In the genomic region with DNA sequence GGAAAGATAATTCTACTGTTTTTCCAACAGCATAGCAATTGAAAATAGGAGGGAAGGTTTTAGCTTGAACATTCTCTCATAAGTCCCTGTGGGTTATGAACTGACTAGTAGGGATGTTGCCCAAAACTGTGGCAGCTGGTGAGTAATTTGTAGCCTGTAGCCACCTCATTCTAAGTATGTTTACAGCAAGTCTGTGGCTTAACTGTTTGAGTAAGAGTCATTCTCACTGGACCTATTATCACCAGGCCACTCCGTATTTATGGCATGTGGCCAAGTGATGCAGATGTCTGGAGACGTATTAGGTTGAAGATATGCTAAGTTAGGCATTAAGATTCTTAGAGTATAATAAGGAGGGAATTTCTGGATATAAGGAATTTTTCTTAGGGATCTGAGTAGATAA, we compare ENCODE assay signal across 9 cellular contexts.
DNase-seq lines count a peak whose midpoint lies in the region; ATAC-seq and TF ChIP-seq lines count a peak whose summit lies in the region.
"Had no signal": no experiment of that assay in that cellular context is flagged by ENCODE, and none has a peak within 500 bp of the region (broad histone marks: within the 10 kb centered on the region; RNA-seq: fewer than 3 reads in every experiment).

No MANE protein-coding gene starts in this region.

- 10 to 21% (median 15%) methylated on average over 2 of the region's 2 CpGs for WGBS in psoas muscle, 3 donors

- no peak overlapping the region for H3K4me3 ChIP-seq in psoas muscle

- no peaks in the 10 kb centered on the region for H3K36me3 ChIP-seq in psoas muscle (ENCODE audit: insufficient read depth in 1 of 2, low read depth in 1 of 2)

- intact Hi-C loops in psoas muscle (cut with DNase I) = no loop called here

- H3K27ac ChIP-seq in psoas muscle = no peak overlapping the region

- ATAC-seq in GM18499 (IDR thresholded peaks at IDR 0.05; ENCODE audit: insufficient read depth, unreplicated experiment) (peak; percentile 66), HG02623 (IDR thresholded peaks at IDR 0.05; ENCODE audit: unreplicated experiment) (peak; percentile 82), HG03571 (IDR thresholded peaks at IDR 0.05; ENCODE audit: unreplicated experiment) (no peak), psoas muscle (no peak)
- ATAC-seq: Panc1 had no signal

- no peak for TF ChIP-seq CTCF in psoas muscle (IDR thresholded peaks at IDR 0.05)

- no peaks in the 10 kb centered on the region for H3K27me3 ChIP-seq in psoas muscle (ENCODE audit: insufficient read depth in 3 of 3, low read length in 2 of 3)

- no peaks in the 10 kb centered on the region for H3K9me3 ChIP-seq in psoas muscle

- DNase-seq in NCI-H446 (lab: John Stamatoyannopoulos, UW) (peak; percentile 34 to 84), foreskin melanocyte (peak; percentile 24), cortex of kidney (lab: John Stamatoyannopoulos, UW) (no peak), psoas muscle (no peak)
- no peak for DNase-seq in activated effector memory CD4-positive, alpha-beta T cell treated with anti-CD3 and anti-CD28 coated beads, Interleukin-2, amount 50 U/mL, for 16 hours

- H3K4me1 ChIP-seq in psoas muscle = no peaks in the 10 kb centered on the region

Comparison
In these comparisons a context has a peak if more than half of its experiments do, and no peak if none do; other contexts are left out.
1. ATAC-seq: peak in GM18499 (single experiment) and HG02623 (single experiment); none in HG03571 (single experiment) and psoas muscle (0 of 4).
2. DNase-seq: peak in NCI-H446 (2 of 2) and foreskin melanocyte (single experiment); none in activated effector memory CD4-positive, alpha-beta T cell treated with anti-CD3 and anti-CD28 coated beads, Interleukin-2, amount 50 U/mL, for 16 hours (single experiment), cortex of kidney (single experiment) and psoas muscle (0 of 2).